ENCODE assay signal across 8 cellular contexts in the genomic region with DNA sequence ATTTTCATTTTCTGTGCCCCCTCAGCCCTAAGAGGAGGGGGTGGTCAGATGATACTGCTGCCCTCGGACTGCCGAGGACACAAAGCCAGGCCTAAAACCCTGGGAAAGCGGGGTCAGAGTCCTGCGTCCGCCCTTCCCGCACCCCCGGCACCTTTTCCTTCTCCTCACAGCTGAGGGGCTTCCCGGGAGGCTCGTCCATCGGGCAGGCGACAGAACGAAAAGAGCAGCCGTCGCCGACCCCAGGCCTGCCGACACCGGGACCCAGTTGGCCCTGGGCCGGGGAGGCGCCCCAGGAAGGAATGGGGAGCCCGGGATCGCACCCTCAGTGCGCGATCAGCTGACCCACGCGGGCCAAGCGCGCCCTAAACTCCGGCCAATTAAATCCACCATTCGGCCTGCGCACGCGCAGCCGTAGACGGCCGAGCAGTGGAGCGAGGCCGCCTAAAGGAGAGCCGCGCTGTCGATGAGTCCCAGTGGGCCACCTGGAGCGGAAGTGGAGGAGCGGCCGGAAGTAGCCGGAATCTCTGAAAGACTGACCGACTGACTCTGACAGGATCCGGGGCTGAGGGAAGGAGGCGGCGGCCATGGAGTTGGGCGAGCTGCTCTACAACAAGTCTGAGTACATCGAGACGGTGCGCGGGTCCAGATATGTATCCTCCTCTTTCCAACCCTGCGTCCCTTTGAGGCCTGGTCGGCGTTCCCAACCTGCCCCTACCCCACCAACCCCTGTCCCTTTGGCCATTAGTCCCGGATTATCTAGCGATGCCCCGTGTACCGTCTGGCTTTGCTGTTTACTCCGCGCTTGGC. TPM values are rescaled to one million over a fixed set of nuclear protein-coding genes. Genes with fewer than 3 reads are reported as not detected.
DNase-seq lines count a peak whose midpoint lies in the region; TF ChIP-seq lines count a peak whose summit lies in the region.

A gene (plus strand): TSS at position 508 of the 807 bp plus-strand sequence. CDS start 77 bp downstream, at position 585.
A gene (minus strand): TSS at position 352 of the 807 bp plus-strand sequence. CDS start 153 bp downstream, at position 199.

- TF ChIP-seq POLR2A in stomach (IDR thresholded peaks at IDR 0.05), result no peak

- H4K5ac ChIP-seq in H9 (ENCODE audit: insufficient read length, low read depth, low read length), result peak within 1 kb of the TSS; percentile 35

- H4K91ac ChIP-seq in H9 (ENCODE audit: insufficient read length, low read depth, low read length), result no peak within 1 kb of the TSS

- H3K4me1 ChIP-seq in H9 (ENCODE audit: insufficient read depth, low read length) (no peaks in the 10 kb centered on the region), stomach (peaks cover 19 to 37% (median 29%) of the 10 kb centered on the region in 4 donors)

- H3K27ac ChIP-seq in H9 (ENCODE audit: insufficient read length, low read depth, low read length), result peak within 1 kb of the TSS; percentile 29
- H3K27ac ChIP-seq in neural cell (ENCODE audit: low read length), result peak within 1 kb of the TSS; percentile 85
- peak within 1 kb of the TSS; percentile 52 to 88 (median 86) for H3K27ac ChIP-seq in stomach

- H3F3A ChIP-seq in neural cell (ENCODE audit: insufficient read depth, low read length, poor library complexity, severe bottlenecking), result no peaks in the 10 kb centered on the region

- peak within 1 kb of the TSS; percentile 90 for H3K9ac ChIP-seq in H9 (ENCODE audit: extremely low read depth, insufficient read length, low read length)
- peak within 1 kb of the TSS; percentile 87 for H3K9ac ChIP-seq in neural cell (ENCODE audit: low read length)

- no peak within 1 kb of the TSS for H3K4ac ChIP-seq in H9 (ENCODE audit: low read depth, low read length)

- H3T11ph ChIP-seq in H9 (ENCODE audit: low read length), result no peak within 1 kb of the TSS

- H3K36me3 ChIP-seq in MG63 (peaks cover 55% of the 10 kb centered on the region), neural cell (ENCODE audit: insufficient read depth, low read length) (peaks cover 8% of the 10 kb centered on the region), stomach (peaks cover 4 to 55% (median 50%) of the 10 kb centered on the region in 4 donors)

- H3K14ac ChIP-seq in H9 (ENCODE audit: insufficient read depth, low read length), result peak within 1 kb of the TSS; percentile 33; the same call in 1 of the 2 replicates

- TF ChIP-seq RAD21 in neural cell (conservative IDR thresholded peaks at IDR 0.05), result no peak

- H3K4me2 ChIP-seq in H9 (ENCODE audit: insufficient read depth, insufficient read length, low read length), result peak within 1 kb of the TSS; percentile 78
- peak within 1 kb of the TSS; percentile 48 for H3K4me2 ChIP-seq in neural cell (ENCODE audit: low read length)

- no peak within 1 kb of the TSS for H3K23ac ChIP-seq in H9 (ENCODE audit: insufficient read length, low read depth, low read length)

- H3K27me3 Mint-ChIP-seq in H9 (ENCODE audit: low read depth), result no peaks in the 10 kb centered on the region

- DNase-seq in ELR (ENCODE audit: low read depth) (peak; percentile 95), H9 (peak; percentile 88), MG63 (peak; percentile 97), SHP77 treated with DMSO at 0.1 percent for 48 hours (lab: John Stamatoyannopoulos, UW) (peak; percentile 24), activated gamma-delta T cell (lab: John Stamatoyannopoulos, UW) (peak; percentile 78), fibroblast of villous mesenchyme (ENCODE audit: low read depth) (peak; percentile 94), stomach (peak; percentile 94)

- TF ChIP-seq EP300 in neural cell (conservative IDR thresholded peaks at IDR 0.05; ENCODE audit: poor library complexity, severe bottlenecking) (peak; percentile 27), stomach (IDR thresholded peaks at IDR 0.05) (no peak)

- H2BK20ac ChIP-seq in H9 (ENCODE audit: low read depth, low read length, poor library complexity, severe bottlenecking), result no peak within 1 kb of the TSS

- no peak within 1 kb of the TSS for H2AK5ac ChIP-seq in H9 (ENCODE audit: insufficient read length, low read length)

- peaks cover 15 to 51% (median 42%) of the 10 kb centered on the region in 3 experiments; a peak in 6 of 7 replicates for H3K36me3 Mint-ChIP-seq in H9 (ENCODE audit: insufficient read depth in 1 of 3, low read depth in 3 of 3)

- no peak within 1 kb of the TSS for H2BK12ac ChIP-seq in H9 (ENCODE audit: insufficient read length, low read depth, low read length)

- H4K20me1 ChIP-seq in H9 (ENCODE audit: control insufficient read depth, insufficient read depth, insufficient read length) (peaks cover 4% of the 10 kb centered on the region), neural cell (ENCODE audit: insufficient read depth) (no peaks in the 10 kb centered on the region)

- no peak within 1 kb of the TSS for H2AFZ ChIP-seq in H9 (ENCODE audit: low read length)
- H2AFZ ChIP-seq in neural cell (ENCODE audit: low read depth, low read length), result peak within 1 kb of the TSS; percentile 97

- H3K4me1 Mint-ChIP-seq in H9, result peaks cover 9 to 17% of the 10 kb centered on the region in 2 experiments

- H4K8ac ChIP-seq in H9 (replicated peaks; ENCODE audit: insufficient read length, low read depth, low read length), result no peak within 1 kb of the TSS

- H3K56ac ChIP-seq in H9 (ENCODE audit: insufficient read length, low read depth, low read length), result no peak within 1 kb of the TSS

- H3K79me2 ChIP-seq in H9 (ENCODE audit: insufficient read depth, low read length), result peaks cover 1% of the 10 kb centered on the region; the same call in 1 of the 2 replicates
- peaks cover 29% of the 10 kb centered on the region for H3K79me2 ChIP-seq in neural cell (replicated peaks; ENCODE audit: insufficient read depth, low read length)

- H3K9me3 ChIP-seq in H9 (ENCODE audit: control insufficient read depth, low read depth, low read length) (no peaks in the 10 kb centered on the region), MG63 (no peaks in the 10 kb centered on the region), neural cell (ENCODE audit: low read length) (no peaks in the 10 kb centered on the region), stomach (no peaks in the 10 kb centered on the region)

- no peaks in the 10 kb centered on the region for H3K9me3 Mint-ChIP-seq in H9

- H3K23me2 ChIP-seq in H9 (ENCODE audit: insufficient read length, low read depth, low read length, poor library complexity, severe bottlenecking), result peaks cover 4% of the 10 kb centered on the region

- H3K4me3 ChIP-seq in MG63, result peak within 1 kb of the TSS; percentile 78
- H3K4me3 ChIP-seq in fibroblast of villous mesenchyme (ENCODE audit: low read depth, low read length), result peak within 1 kb of the TSS; percentile 97
- peak within 1 kb of the TSS; percentile 90 for H3K4me3 ChIP-seq in neural cell (ENCODE audit: low read length)
- peak within 1 kb of the TSS; percentile 63 to 98 (median 90) for H3K4me3 ChIP-seq in stomach

- no peaks in the 10 kb centered on the region for H3K9me2 ChIP-seq in neural cell (ENCODE audit: insufficient read depth, low read length)

- peak within 1 kb of the TSS; percentile 100 for H3K4me3 Mint-ChIP-seq in H9

- no peak within 1 kb of the TSS for H2BK15ac ChIP-seq in H9 (ENCODE audit: low read depth, low read length)

- peaks cover 5% of the 10 kb centered on the region for H3K79me1 ChIP-seq in H9 (ENCODE audit: insufficient read depth, low read depth, low read length, poor library complexity, severe bottlenecking)

- intact Hi-C loops in stomach (cut with DNase I; ENCODE audit: low total_unique reads), result no loop called here

- no peak within 1 kb of the TSS for H2BK120ac ChIP-seq in H9 (ENCODE audit: low read depth, low read length, poor library complexity, severe bottlenecking)

- H3K27me3 ChIP-seq in H9 (ENCODE audit: insufficient read depth, low read length) (no peaks in the 10 kb centered on the region), MG63 (no peaks in the 10 kb centered on the region), neural cell (ENCODE audit: insufficient read depth, low read depth, low read length) (no peaks in the 10 kb centered on the region), stomach (no peaks in the 10 kb centered on the region)

- TF ChIP-seq CTCF in H9 (conservative IDR thresholded peaks at IDR 0.05), result no peak
- TF ChIP-seq CTCF in fibroblast of villous mesenchyme (IDR thresholded peaks at IDR 0.05; ENCODE audit: insufficient read depth, low read depth, low read length), result no peak
- no peak for TF ChIP-seq CTCF in neural cell (IDR thresholded peaks at IDR 0.05; ENCODE audit: poor library complexity, severe bottlenecking)
- TF ChIP-seq CTCF in stomach (IDR thresholded peaks at IDR 0.05), result peak in 1 of 7 experiments; percentile 15

- WGBS in H9 (ENCODE audit: extremely low coverage, insufficient read length, low lambda C conversion rate), result no CpG with 5 or more reads among the region's 62 CpGs
- WGBS in stomach, 5 donors, result 0 to 1% (median 0%) methylated on average over 22 to 62 of the region's 62 CpGs

- no peak within 1 kb of the TSS for H2BK5ac ChIP-seq in H9 (ENCODE audit: insufficient read length, low read length)

- peak within 1 kb of the TSS; percentile 45 for H3K18ac ChIP-seq in H9 (ENCODE audit: insufficient read length, low read depth, low read length)

- H3K27ac Mint-ChIP-seq in H9, result peak within 1 kb of the TSS; percentile 97 to 98 (median 98)

TF ChIP-seq in neural cell, 6 proteins besides CTCF, POLR2A, EP300 and RAD21 (continues in another document):
- TF ChIP-seq EZH2 (IDR thresholded peaks at IDR 0.05; ENCODE audit: borderline replicate concordance, insufficient read depth, low read length, poor library complexity, severe bottlenecking) (no peak), POLR2AphosphoS5 (IDR thresholded peaks at IDR 0.05) (peak; percentile 89), TAF1 (IDR thresholded peaks at IDR 0.05; ENCODE audit: low read depth) (peak; percentile 88), MXI1 (conservative IDR thresholded peaks at IDR 0.05; ENCODE audit: poor library complexity, severe bottlenecking) (peak; percentile 96), SMC3 (conservative IDR thresholded peaks at IDR 0.05; ENCODE audit: poor library complexity) (peak; percentile 33)

RNA-seq across cellular contexts. Expression of the first gene that starts in this region (rescaled TPM):
- total RNA-seq in H9 (2021), result 114 and 115 TPM in 2 replicates
- 96.7 and 108 TPM in 2 replicates for total RNA-seq in MG63 (2014; rRNA removed; shearing (Covaris generic); ENCODE audit: low replicate concordance)
- total RNA-seq in fibroblast of villous mesenchyme, result 31.9 and 47.1 TPM in 2 replicates
- 63.7 and 65.8 TPM in 2 replicates for polyA plus RNA-seq in neural cell
- 150 and 155 TPM in 2 replicates for polyA minus RNA-seq in neural cell
- 10 to 100 TPM in 3 of 5 donors, 1 to 10 TPM in 2; 3.5 to 47.4 (median 12.6) TPM for total RNA-seq in stomach
- 10 to 100 TPM; 10.3 to 18.6 (median 12.7) TPM for polyA plus RNA-seq in stomach

RNA-seq across cellular contexts. Expression of the second gene that starts in this region (rescaled TPM):
- total RNA-seq in H9 (2021) (37.7 and 40.3 TPM in 2 replicates), fibroblast of villous mesenchyme (18.0 and 22.0 TPM in 2 replicates), stomach (10 to 100 TPM in 4 of 5 donors, 1 to 10 TPM in 1; 2.6 to 86.6 (median 19.9) TPM)
- total RNA-seq in MG63 (2014; rRNA removed; shearing (Covaris generic); ENCODE audit: low replicate concordance), result 15.1 and 15.4 TPM in 2 replicates
- polyA plus RNA-seq in neural cell (6.5 and 7.4 TPM in 2 replicates), stomach (10 to 100 TPM in 2 of 3 donors, 1 to 10 TPM in 1; 6.5 to 10.2 (median 10.1) TPM)
- 22.9 and 30.7 TPM in 2 replicates for polyA minus RNA-seq in neural cell

Comparison
In these comparisons a context has a peak if more than half of its experiments do, and no peak if none do; other contexts are left out.
1. Peak in every context shown above with its lines: DNase-seq, H3K4me3 ChIP-seq and H3K27ac ChIP-seq.
2. DNase-seq: peak in every context shown above with its lines; median percentile 97 in MG63; 95 in ELR; 94 in fibroblast of villous mesenchyme; 94 in stomach; 88 in H9; 78 in activated gamma-delta T cell; 24 in SHP77 treated with DMSO at 0.1 percent for 48 hours.
3. H3K27ac ChIP-seq: peak in every context shown above with its lines; median percentile 86 in stomach; 85 in neural cell; 29 in H9.